ENCODE assay signal across 11 cellular contexts in the genomic region with DNA sequence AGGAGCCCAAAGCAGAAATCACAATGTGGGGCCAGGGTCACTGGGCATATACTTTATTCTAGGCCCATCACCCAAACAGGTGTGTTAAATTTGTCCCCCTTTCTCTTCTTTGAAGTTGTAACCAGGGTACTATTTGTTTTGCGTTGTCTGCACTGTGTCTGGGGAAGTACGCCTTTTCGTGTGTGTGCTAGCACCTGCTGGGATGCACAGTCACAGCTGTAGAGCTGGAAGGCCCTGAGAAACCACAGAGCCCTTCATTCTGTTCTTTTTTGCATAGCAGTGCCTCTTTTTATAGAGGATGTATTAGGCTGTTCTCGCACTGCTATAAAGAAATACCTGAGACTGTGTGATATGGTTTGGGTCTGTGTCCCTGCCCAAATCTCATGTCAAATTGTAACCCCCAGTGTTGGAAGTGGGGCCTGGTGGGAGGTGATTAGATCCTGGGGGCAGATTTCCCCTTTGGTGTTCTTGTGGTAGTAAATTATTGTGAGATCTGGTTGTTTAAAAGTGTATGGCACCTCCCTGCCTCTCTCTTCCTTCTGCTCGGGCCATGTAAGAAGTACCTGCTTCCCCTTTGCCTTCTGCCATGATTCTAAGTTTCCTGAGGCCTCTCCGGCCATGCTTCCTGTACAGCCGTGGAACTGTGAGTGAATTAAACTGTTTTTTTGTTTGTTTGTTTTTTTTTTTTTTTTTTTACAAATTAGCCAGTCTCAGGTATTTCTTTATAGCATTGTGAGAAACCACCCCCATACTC. TPM values are rescaled to one million over a fixed set of nuclear protein-coding genes. Genes with fewer than 3 reads are reported as not detected.
DNase-seq lines count a peak whose midpoint lies in the region; ATAC-seq, FAIRE-seq and TF ChIP-seq lines count a peak whose summit lies in the region.
"Had no signal": no experiment of that assay in that cellular context is flagged by ENCODE, and none has a peak within 500 bp of the region (broad histone marks: within the 10 kb centered on the region; RNA-seq: fewer than 3 reads in every experiment).

No MANE protein-coding gene starts in this region.

- DNase-seq in body of pancreas (peak in 1 of 4 donors; percentile 41), mucosa of gallbladder (ENCODE audit: low spot score) (no peak), osteoblast (ENCODE audit: insufficient read length, low spot score, missing footprints) (no peak), small intestine (no peak), HT-29 (ENCODE audit: low spot score) (no peak)
- DNase-seq: mesenchymal stem cell, NCI-H524 had no signal

- no peaks in the 10 kb centered on the region for H3K79me2 ChIP-seq in osteoblast (ENCODE audit: insufficient read depth, low read length)

- ATAC-seq in GM18498 (IDR thresholded peaks at IDR 0.05; ENCODE audit: unreplicated experiment) = peak; percentile 95
- ATAC-seq in GM19468 (IDR thresholded peaks at IDR 0.05; ENCODE audit: extremely low read depth, unreplicated experiment) = peak; percentile 98
- ATAC-seq in HG03159 (IDR thresholded peaks at IDR 0.05; ENCODE audit: unreplicated experiment) = peak; percentile 97
- ATAC-seq in body of pancreas = no peak

- intact Hi-C loops in body of pancreas (cut with DNase I) = no loop called here

- TF ChIP-seq POLR2A in body of pancreas (IDR thresholded peaks at IDR 0.05) = no peak

- H3K27me3 ChIP-seq in body of pancreas (no peaks in the 10 kb centered on the region), osteoblast (ENCODE audit: insufficient read depth, low read length) (no peaks in the 10 kb centered on the region), small intestine (ENCODE audit: control insufficient read depth in 2 of 2, insufficient read depth in 2 of 2, low read length in 2 of 2) (no peaks in the 10 kb centered on the region)

- no peak for FAIRE-seq in small intestine (lab: Jason Lieb, UNC)
- FAIRE-seq: G401.6 had no signal

- H3K4me3 ChIP-seq in body of pancreas = no peak overlapping the region
- H3K4me3 ChIP-seq in osteoblast (ENCODE audit: insufficient read depth, low read length) = no peak overlapping the region
- H3K4me3 ChIP-seq in small intestine (ENCODE audit: low read depth in 1 of 2, low read length in 2 of 2) = no peak overlapping the region

- H3K9me3 ChIP-seq in body of pancreas (no peaks in the 10 kb centered on the region), osteoblast (ENCODE audit: low read depth, low read length) (no peaks in the 10 kb centered on the region), small intestine (ENCODE audit: control insufficient read depth, low read depth) (no peaks in the 10 kb centered on the region)

- H3K27ac ChIP-seq in body of pancreas = peak overlapping the region in 3 of 4 donors; percentile 29 to 57 (median 31)
- H3K27ac ChIP-seq in osteoblast (ENCODE audit: low read depth, low read length) = no peak overlapping the region
- H3K27ac ChIP-seq in small intestine (ENCODE audit: low read depth in 1 of 2, low read length in 1 of 2) = peak overlapping the region in 1 of 2 donors; percentile 65

- 55 to 70% methylated on average over 7 of the region's 7 CpGs for WGBS in body of pancreas, 2 donors
- WGBS in small intestine, 3 donors = 67 to 93% (median 69%) methylated on average over 7 of the region's 7 CpGs

- H3K4me1 ChIP-seq in body of pancreas (peaks cover 67% of the 10 kb centered on the region), osteoblast (ENCODE audit: insufficient read depth, low read length) (peaks cover 13% of the 10 kb centered on the region), small intestine (ENCODE audit: control insufficient read depth in 2 of 2, insufficient read depth in 1 of 2, low read depth in 1 of 2, low read length in 1 of 2) (no peaks in the 10 kb centered on the region)

- TF ChIP-seq CTCF in body of pancreas (IDR thresholded peaks at IDR 0.05) (no peak), osteoblast (IDR thresholded peaks at IDR 0.05; ENCODE audit: extremely low read depth, low read depth, low read length) (no peak)

- H3K4me2 ChIP-seq in osteoblast (ENCODE audit: insufficient read depth, low read length) = no peak overlapping the region

- no peak overlapping the region for H2AFZ ChIP-seq in osteoblast (ENCODE audit: low read length)

- peaks cover 10% of the 10 kb centered on the region for H4K20me1 ChIP-seq in osteoblast (ENCODE audit: insufficient read depth, low read length)

- H3K36me3 ChIP-seq in body of pancreas (replicated peaks in 1 of 2; ENCODE audit: insufficient read depth in 1 of 2, low read depth in 2 of 2) (peaks cover 0 to 8% of the 10 kb centered on the region in 2 donors), osteoblast (ENCODE audit: insufficient read depth, low read length) (peaks cover 24% of the 10 kb centered on the region), small intestine (ENCODE audit: control insufficient read depth in 2 of 2, insufficient read depth in 2 of 2, low read length in 2 of 2) (peaks cover 3 to 6% of the 10 kb centered on the region in 2 donors)

RNA-seq across cellular contexts. Expression of gene SEC61B, which starts 14.0 kb away (rescaled TPM):
- total RNA-seq in body of pancreas (100 to 1,000 TPM in 1 of 2 donors, 10 to 100 TPM in 1; 86.6 to 104 TPM), mucosa of gallbladder (123 TPM), osteoblast (73.1 and 84.0 TPM in 2 replicates)
- 100 to 1,000 TPM; 220 to 382 (median 341) TPM for polyA plus RNA-seq in small intestine
- 116 and 125 TPM in 2 replicates for total RNA-seq in HT-29 (2014; rRNA removed; shearing (Covaris generic))

RNA-seq across cellular contexts. Expression of gene ALG2, which starts 14.3 kb away (rescaled TPM):
- total RNA-seq in body of pancreas (10 to 100 TPM; 52.1 to 58.6 TPM), mucosa of gallbladder (43.1 TPM), osteoblast (45.1 and 51.8 TPM in 2 replicates)
- 10 to 100 TPM; 12.4 to 25.9 (median 15.4) TPM for polyA plus RNA-seq in small intestine
- 41.3 and 43.0 TPM in 2 replicates for total RNA-seq in HT-29 (2014; rRNA removed; shearing (Covaris generic))
